Comparison of ENCODE assay signal across 8 cellular contexts in genomic region chr12:62435337-62436163, GRCh38. TPM values are rescaled to one million over a fixed set of nuclear protein-coding genes. Genes with fewer than 3 reads are reported as not detected.
DNase-seq lines count a peak whose midpoint lies in the region; ATAC-seq, FAIRE-seq and TF ChIP-seq lines count a peak whose summit lies in the region.

No MANE protein-coding gene starts in this region.

- TF ChIP-seq RAD21 in H1 (IDR thresholded peaks at IDR 0.05 in 1 of 2, conservative IDR thresholded peaks at IDR 0.05 in 1 of 2; ENCODE audit: low read depth in 2 of 2, low read length in 2 of 2) = peak; percentile 48 to 58

- peak overlapping the region; percentile 97 for H2AFZ ChIP-seq in H1 (ENCODE audit: low read length)

- peaks cover 8 to 25% (median 19%) of the 10 kb centered on the region in 4 experiments for H3K27me3 ChIP-seq in H1 (replicated peaks in 1 of 4; ENCODE audit: control insufficient read depth in 3 of 4, extremely low read depth in 1 of 4, insufficient read depth in 3 of 4, low read length in 3 of 4)
- no peaks in the 10 kb centered on the region for H3K27me3 ChIP-seq in lung (ENCODE audit: control insufficient read depth, insufficient read depth)

- H2BK120ac ChIP-seq in H1 (replicated peaks; ENCODE audit: low read depth, low read length) = no peak overlapping the region

- no peak overlapping the region for H4K91ac ChIP-seq in H1 (replicated peaks; ENCODE audit: insufficient read length, low read length)

- H3K9me3 ChIP-seq in H1 (ENCODE audit: insufficient read depth in 2 of 2, low read depth in 1 of 2, low read length in 1 of 2) = no peaks in the 10 kb centered on the region
- no peaks in the 10 kb centered on the region for H3K9me3 ChIP-seq in lung (ENCODE audit: control insufficient read depth in 2 of 2, insufficient read depth in 1 of 2, low read length in 1 of 2)

- H3K9ac ChIP-seq in H1 (replicated peaks in 1 of 4; ENCODE audit: extremely low read depth in 1 of 4, low read depth in 3 of 4, low read length in 3 of 4) = peak overlapping the region in 1 of 4 experiments; percentile 34; a peak in 1 of 7 replicates

- FAIRE-seq in H1 (lab: Jason Lieb, UNC) = peak; percentile 58

- ATAC-seq in HG02571 (IDR thresholded peaks at IDR 0.05; ENCODE audit: unreplicated experiment) (peak; percentile 53), lung (ENCODE audit: insufficient read depth, low FRiP score) (peak; percentile 74)

- WGBS in H1 (ENCODE audit: extremely low coverage in 1 of 2, insufficient coverage in 1 of 2, insufficient read length in 1 of 2, insufficient replicate concordance in 2 of 2, low coverage in 1 of 2, low lambda C conversion rate in 2 of 2, missing lambda C conversion rate in 1 of 2), 2 experiments = 5% methylated on average over 26 of the region's 28 CpGs; no CpG with 5 or more reads in 1 of the 2 experiments
- WGBS in lung, 2 donors = 3 to 4% methylated on average over 28 of the region's 28 CpGs

- H3K4ac ChIP-seq in H1 (replicated peaks; ENCODE audit: insufficient read length, low read depth, low read length) = no peak overlapping the region

- DNase-seq in NCI-H1092 (lab: John Stamatoyannopoulos, UW) (peak; percentile 7), H1 (ENCODE audit: low read depth in 1 of 2, low spot score in 2 of 2) (peak; percentile 31 to 75), lung (ENCODE audit: low spot score) (peak; percentile 49), D341Med (ENCODE audit: low spot score) (no peak)
- peak; percentile 16 to 19 for DNase-seq in activated CD4-positive, alpha-beta T cell treated with anti-CD3 and anti-CD28 coated beads for 4 hours
- DNase-seq in stimulated activated CD4-positive, alpha-beta T cell treated with anti-CD3 and anti-CD28 coated beads, Interleukin-4, amount 100 ng/mL, for 48 hours (ENCODE audit: low read depth in 2 of 2) = peak; percentile 17 to 22

- H2BK20ac ChIP-seq in H1 (ENCODE audit: low read length) = no peak overlapping the region

- H3K23me2 ChIP-seq in H1 (ENCODE audit: low read depth, low read length) = peaks cover 13% of the 10 kb centered on the region

- H3K27ac ChIP-seq in H1 (ENCODE audit: low read depth, low read length) (no peak overlapping the region), lung (ENCODE audit: low read depth in 1 of 2, low read length in 1 of 2) (no peak overlapping the region)

- no peak overlapping the region for H2AK5ac ChIP-seq in H1 (ENCODE audit: low read depth, low read length)

- no peaks in the 10 kb centered on the region for H3K79me1 ChIP-seq in H1 (ENCODE audit: low read depth, low read length)

- H2BK5ac ChIP-seq in H1 (ENCODE audit: low read depth, low read length) = no peak overlapping the region

- H3K18ac ChIP-seq in H1 (ENCODE audit: extremely low read depth, low read length) = no peak overlapping the region

- H2BK15ac ChIP-seq in H1 (ENCODE audit: low read length) = no peak overlapping the region

- no peak overlapping the region for H3K23ac ChIP-seq in H1 (ENCODE audit: insufficient read length)

- H2BK12ac ChIP-seq in H1 (ENCODE audit: low read depth, low read length) = peak overlapping the region; percentile 19; the same call in 1 of the 2 replicates

- POLR2A ChIA-PET in H1 (lab: Charles Lee; ENCODE audit: partially characterized antibody) = interaction anchor here (1.2 kb wide), 1 partner anchor 31 kb away, joined by 3 read pairs; the partner anchor contains the start of gene MON2

- H4K8ac ChIP-seq in H1 (ENCODE audit: extremely low read depth, insufficient read depth, low read length) = peak overlapping the region; percentile 79; the same call in 1 of the 2 replicates

- CTCF ChIA-PET in H1 (lab: Charles Lee; ENCODE audit: partially characterized antibody) = interaction anchor here (0.6 to 4.7 kb wide), 46 partner anchors 9 to 657 kb away, joined by 3 to 86 read pairs (median 4); partner anchors contain the start of genes MON2 and USP15

- peak overlapping the region; percentile 70 to 98 for H3K4me2 ChIP-seq in H1 (ENCODE audit: insufficient read depth in 1 of 2, low read depth in 2 of 2, low read length in 2 of 2)

- no peaks in the 10 kb centered on the region for H3K36me3 ChIP-seq in H1 (ENCODE audit: control insufficient read depth in 2 of 4, insufficient read depth in 4 of 4, low read length in 3 of 4)
- H3K36me3 ChIP-seq in lung (ENCODE audit: control insufficient read depth in 2 of 2, insufficient read depth in 2 of 2, low read length in 2 of 2) = no peaks in the 10 kb centered on the region

- H4K20me1 ChIP-seq in H1 (replicated peaks in 1 of 2; ENCODE audit: control insufficient read depth in 1 of 2, insufficient read depth in 2 of 2, low read length in 2 of 2) = no peaks in the 10 kb centered on the region

- no peak for TF ChIP-seq EP300 in H1 (IDR thresholded peaks at IDR 0.05; ENCODE audit: borderline replicate concordance in 1 of 2, low read depth in 2 of 2, low read length in 2 of 2)

- H3K79me2 ChIP-seq in H1 (ENCODE audit: control insufficient read depth in 1 of 2, insufficient read depth in 2 of 2, low read length in 2 of 2) = no peaks in the 10 kb centered on the region

- TF ChIP-seq CTCF in GM12875 (IDR thresholded peaks at IDR 0.05; ENCODE audit: borderline replicate concordance, insufficient read depth, low read depth, low read length) (peak; percentile 64), H1 (IDR thresholded peaks at IDR 0.05; ENCODE audit: control extremely low read depth in 1 of 3, insufficient read depth in 1 of 3, low read depth in 1 of 3, low read length in 3 of 3) (peak; percentile 54 to 79 (median 77)), lung (IDR thresholded peaks at IDR 0.05; ENCODE audit: control extremely low read depth, extremely low read depth) (peak; percentile 1)

- H3K4me1 ChIP-seq in H1 (replicated peaks in 1 of 4; ENCODE audit: control insufficient read depth in 3 of 4, insufficient read depth in 4 of 4, low read length in 3 of 4) (peaks cover 0 to 5% (median 0%) of the 10 kb centered on the region in 4 experiments; a peak in 4 of 7 replicates), lung (ENCODE audit: control insufficient read depth in 2 of 2, insufficient read depth in 2 of 2, low read length in 2 of 2) (peaks cover 0 to 3% of the 10 kb centered on the region in 2 donors)

- H3K14ac ChIP-seq in H1 (ENCODE audit: insufficient read length) = no peak overlapping the region

- peak overlapping the region; percentile 46 for H3K4me3 ChIP-seq in GM12875 (ENCODE audit: low read depth, low read length)
- peak overlapping the region; percentile 37 to 71 (median 67) for H3K4me3 ChIP-seq in H1 (ENCODE audit: extremely low read depth in 1 of 4, insufficient read depth in 2 of 4, low read depth in 3 of 4, low read length in 4 of 4)
- H3K4me3 ChIP-seq in lung = no peak overlapping the region

- no peak overlapping the region for H3K56ac ChIP-seq in H1 (replicated peaks; ENCODE audit: insufficient read length, low read depth, low read length)

- no peak for TF ChIP-seq POLR2A in H1 (IDR thresholded peaks at IDR 0.05; ENCODE audit: control extremely low read depth in 1 of 2, low read depth in 2 of 2, low read length in 2 of 2)

- H4K5ac ChIP-seq in H1 (ENCODE audit: insufficient read length, low read depth, low read length) = no peak overlapping the region

TF ChIP-seq in H1, 55 proteins besides CTCF, POLR2A, EP300 and RAD21:
- TF ChIP-seq CREB1 (IDR thresholded peaks at IDR 0.05) (0 out of 2 replicates have a peak, but pooled peaks have one; percentile 18), YY1 (IDR thresholded peaks at IDR 0.05; ENCODE audit: low read depth, low read length) (0 out of 2 replicates have a peak, but pooled peaks have one; percentile 8), ASH2L (IDR thresholded peaks at IDR 0.05; ENCODE audit: low read length) (peak; percentile 67), TBP (IDR thresholded peaks at IDR 0.05; ENCODE audit: low read depth, low read length) (0 out of 2 replicates have a peak, but pooled peaks have one; percentile 42), KDM4A (IDR thresholded peaks at IDR 0.05; ENCODE audit: low read depth, low read length, severe bottlenecking) (peak; percentile 96), CHD2 (IDR thresholded peaks at IDR 0.05; ENCODE audit: low read length) (no peak)

RNA-seq across cellular contexts. Expression of gene MON2, which starts 31.1 kb away (rescaled TPM):
- total RNA-seq in H1 (2021; fragmentation: NEBNext Ultra II Directional; extraction: Animal tissue kit (Norgen Biotek cat#: 25700)) = 21.8 and 22.1 TPM in 2 replicates
- polyA plus RNA-seq in H1 (2011; rRNA removed) = 3.7 and 3.8 TPM in 2 replicates
- polyA plus RNA-seq in H1 (2011; cell fraction: cytosol; rRNA removed) = 4.3 TPM
- polyA plus RNA-seq in H1 (2011; cell fraction: nucleus; rRNA removed) = 7.1 TPM
- 6.2 to 13.5 TPM (median 8.2 TPM) in 4 replicates for polyA plus RNA-seq in H1 (2012, experiment 1 of 2)
- polyA plus RNA-seq in H1 (2012, experiment 2 of 2) = 0.22 TPM
- 8.0 TPM for polyA plus RNA-seq in H1 (2013, experiment 1 of 2)
- polyA plus RNA-seq in H1 (2013, experiment 2 of 2) = 6.7 TPM
- polyA minus RNA-seq in H1 (2011; rRNA and poly(A)+ RNA removed) = 18.5 and 28.2 TPM in 2 replicates
- polyA minus RNA-seq in H1 (2011; cell fraction: cytosol; rRNA and poly(A)+ RNA removed) = 12.8 TPM
- 49.8 TPM for polyA minus RNA-seq in H1 (2011; cell fraction: nucleus; rRNA and poly(A)+ RNA removed)
- total RNA-seq in lung = 100 to 1,000 TPM in 1 of 2 donors, 10 to 100 TPM in 1; 53.2 to 175 TPM
- 10 to 100 TPM; 11.9 to 13.5 TPM for polyA plus RNA-seq in lung

Comparison
In these comparisons a context has a peak if more than half of its experiments do, and no peak if none do; other contexts are left out.
1. CTCF ChIP-seq: peak in every context shown above with its lines; median percentile 77 in H1; 64 in GM12875; 1 in lung.